In genomic region chr13:42140494-42140893, GRCh38 we compare ENCODE assay signal across 1 cellular context.
TF ChIP-seq lines count a peak whose summit lies in the region.

No MANE protein-coding gene starts in this region.

TF ChIP-seq in GM12878, 131 proteins besides CTCF, POLR2A, EP300 and RAD21 (continued from another document):
- TF ChIP-seq RAD51 (IDR thresholded peaks at IDR 0.05), result 0 out of 2 replicates have a peak, but pooled peaks have one; percentile 18
- TF ChIP-seq TCF7 (IDR thresholded peaks at IDR 0.05; ENCODE audit: borderline replicate concordance), result peak; percentile 87
- TF ChIP-seq POU2F2 (IDR thresholded peaks at IDR 0.05; ENCODE audit: borderline replicate concordance, low read depth, low read length), result peak; percentile 18; the same call in 1 of the 3 replicates
- TF ChIP-seq JUND (IDR thresholded peaks at IDR 0.05; ENCODE audit: low read depth, low read length), result no peak
- TF ChIP-seq RELB (IDR thresholded peaks at IDR 0.05; ENCODE audit: low read depth), result peak; percentile 62; the same call in 1 of the 2 replicates
- TF ChIP-seq SREBF2 (IDR thresholded peaks at IDR 0.05; ENCODE audit: low read length), result no peak
- no peak for TF ChIP-seq EGR1 (IDR thresholded peaks at IDR 0.05; ENCODE audit: borderline replicate concordance in 1 of 2, low read depth in 2 of 2, low read length in 2 of 2)
- TF ChIP-seq PKNOX1 (IDR thresholded peaks at IDR 0.05), result peak; percentile 47; the same call in 1 of the 2 replicates
- no peak for TF ChIP-seq SUZ12 (IDR thresholded peaks at IDR 0.05; ENCODE audit: unreplicated experiment)
- no peak for TF ChIP-seq ELK1 (IDR thresholded peaks at IDR 0.05; ENCODE audit: low read depth, low read length)
- no peak for TF ChIP-seq GATAD2B (conservative IDR thresholded peaks at IDR 0.05; ENCODE audit: low read depth)
- TF ChIP-seq CREB1 (IDR thresholded peaks at IDR 0.05; ENCODE audit: low read depth), result peak; percentile 72
- peak; percentile 86 for TF ChIP-seq CREM (IDR thresholded peaks at IDR 0.05; ENCODE audit: low read depth)
- no peak for TF ChIP-seq BHLHE40 (IDR thresholded peaks at IDR 0.05; ENCODE audit: borderline replicate concordance in 1 of 2, low read depth in 2 of 2, low read length in 1 of 2)
- TF ChIP-seq SPI1 (IDR thresholded peaks at IDR 0.05; ENCODE audit: borderline replicate concordance, insufficient read depth, low read depth, low read length), result no peak
- no peak for TF ChIP-seq POLR2AphosphoS2 (IDR thresholded peaks at IDR 0.05; ENCODE audit: low read depth, low read length)
- peak; percentile 92 for TF ChIP-seq RUNX3 (IDR thresholded peaks at IDR 0.05; ENCODE audit: low read length)
- no peak for TF ChIP-seq CHD2 (IDR thresholded peaks at IDR 0.05; ENCODE audit: borderline replicate concordance, low read depth, low read length)
- no peak for TF ChIP-seq FOXK2 (IDR thresholded peaks at IDR 0.05)
- TF ChIP-seq SMAD1 (IDR thresholded peaks at IDR 0.05; ENCODE audit: low read depth, partially characterized antibody), result no peak
- TF ChIP-seq TBL1XR1 (IDR thresholded peaks at IDR 0.05; ENCODE audit: low read depth, low read length), result no peak
- no peak for TF ChIP-seq ESRRA (IDR thresholded peaks at IDR 0.05; ENCODE audit: low read length)
- peak; percentile 56; the same call in 1 of the 2 replicates for TF ChIP-seq NFIC (IDR thresholded peaks at IDR 0.05; ENCODE audit: low read depth, low read length)
- TF ChIP-seq E2F8 (IDR thresholded peaks at IDR 0.05; ENCODE audit: low read depth, partially characterized antibody), result no peak
- no peak for TF ChIP-seq USF2 (IDR thresholded peaks at IDR 0.05; ENCODE audit: borderline replicate concordance, low read depth, low read length)
- peak; percentile 35; the same call in 1 of the 2 replicates for TF ChIP-seq JUNB (IDR thresholded peaks at IDR 0.05)
- no peak for TF ChIP-seq CBX5 (IDR thresholded peaks at IDR 0.05; ENCODE audit: low read depth)
- no peak for TF ChIP-seq SIX5 (IDR thresholded peaks at IDR 0.05; ENCODE audit: low read depth, low read length, severe bottlenecking)
- no peak for TF ChIP-seq ETV6 (conservative IDR thresholded peaks at IDR 0.05 in 1 of 2, IDR thresholded peaks at IDR 0.05 in 1 of 2; ENCODE audit: borderline replicate concordance in 1 of 2, low read depth in 1 of 2)
- TF ChIP-seq MYB (IDR thresholded peaks at IDR 0.05; ENCODE audit: borderline replicate concordance, low read depth, low read length), result no peak
- TF ChIP-seq PBX3 (IDR thresholded peaks at IDR 0.05; ENCODE audit: insufficient replicate concordance, low read depth, low read length), result no peak
- peak; percentile 19; the same call in 1 of the 2 replicates for TF ChIP-seq BCL11A (IDR thresholded peaks at IDR 0.05; ENCODE audit: low read depth, low read length)
- 0 out of 2 replicates have a peak, but pooled peaks have one; percentile 26 for TF ChIP-seq ATF2 (IDR thresholded peaks at IDR 0.05; ENCODE audit: low read length)
- no peak for TF ChIP-seq BCL3 (IDR thresholded peaks at IDR 0.05; ENCODE audit: borderline replicate concordance, insufficient read depth, low read depth, low read length, poor library complexity, severe bottlenecking)
- no peak for TF ChIP-seq IRF3 (IDR thresholded peaks at IDR 0.05)
- no peak for TF ChIP-seq CBX3 (IDR thresholded peaks at IDR 0.05; ENCODE audit: borderline replicate concordance, low read depth)
- TF ChIP-seq SP1 (IDR thresholded peaks at IDR 0.05; ENCODE audit: low read depth, low read length), result no peak
- TF ChIP-seq FOXM1 (IDR thresholded peaks at IDR 0.05; ENCODE audit: low read depth, low read length), result 0 out of 2 replicates have a peak, but pooled peaks have one; percentile 29
- no peak for TF ChIP-seq PAX8 (IDR thresholded peaks at IDR 0.05)
